In genomic region chr11:124717421-124717785, GRCh38 we compare ENCODE assay signal across 8 cellular contexts. TPM values are rescaled to one million over a fixed set of nuclear protein-coding genes. Genes with fewer than 3 reads are reported as not detected.
A peak's percentile ranks its signal among the peaks of the same experiment; 100 is the strongest.
DNase-seq lines count a peak whose midpoint lies in the region; ATAC-seq and TF ChIP-seq lines count a peak whose summit lies in the region.

No MANE protein-coding gene starts in this region.

- DNase-seq in activated CD4-positive, alpha-beta T cell treated with anti-CD3 and anti-CD28 coated beads, Interleukin-2, amount 10 ng/mL, durations not matched to agents 7 days and 5 days = no peak
- DNase-seq in activated CD4-positive, alpha-beta T cell treated with anti-CD3 and anti-CD28 coated beads, Interleukin-2, amount 50 U/mL, for 48 hours = no peak
- no peak for DNase-seq in suprapubic skin (ENCODE audit: low spot score in 2 of 2)
- no peak for DNase-seq in activated CD8-positive, alpha-beta memory T cell treated with anti-CD3 and anti-CD28 coated beads, Interleukin-2, amount 10 ng/mL, durations not matched to agents 7 days and 5 days

- H3K27ac ChIP-seq in iPS-20b (ENCODE audit: low read length) (no peak overlapping the region), suprapubic skin (no peak overlapping the region)

- peak overlapping the region; percentile 14 for H3K4me3 Mint-ChIP-seq in activated CD4-positive, alpha-beta T cell treated with anti-CD3 and anti-CD28 coated beads, Interleukin-2, amount 10 ng/mL, durations not matched to agents 7 days and 5 days
- H3K4me3 Mint-ChIP-seq in activated CD8-positive, alpha-beta memory T cell treated with anti-CD3 and anti-CD28 coated beads, Interleukin-2, amount 10 ng/mL, durations not matched to agents 7 days and 5 days = no peak overlapping the region

- TF ChIP-seq CTCF in WI38 (IDR thresholded peaks at IDR 0.05; ENCODE audit: low read depth, low read length) (no peak), suprapubic skin (IDR thresholded peaks at IDR 0.05) (no peak)

- ATAC-seq in activated CD8-positive, alpha-beta memory T cell treated with anti-CD3 and anti-CD28 coated beads, Interleukin-2, amount 10 ng/mL, durations not matched to agents 7 days and 5 days = no peak
- no peak for ATAC-seq in HG03469 (IDR thresholded peaks at IDR 0.05; ENCODE audit: unreplicated experiment)
- ATAC-seq in GM18867 (IDR thresholded peaks at IDR 0.05; ENCODE audit: unreplicated experiment) = no peak

- H3K36me3 Mint-ChIP-seq in activated CD4-positive, alpha-beta T cell treated with anti-CD3 and anti-CD28 coated beads, Interleukin-2, amount 10 ng/mL, durations not matched to agents 7 days and 5 days (ENCODE audit: low read depth) = no peaks in the 10 kb centered on the region
- H3K36me3 Mint-ChIP-seq in activated CD8-positive, alpha-beta memory T cell treated with anti-CD3 and anti-CD28 coated beads, Interleukin-2, amount 10 ng/mL, durations not matched to agents 7 days and 5 days = no peaks in the 10 kb centered on the region

- no peak for TF ChIP-seq EP300 in suprapubic skin (IDR thresholded peaks at IDR 0.05)

- POLR2A ChIA-PET in activated CD4-positive, alpha-beta T cell treated with anti-CD3 and anti-CD28 coated beads, Interleukin-2, amount 10 ng/mL, durations not matched to agents 7 days and 5 days (lab: Charles Lee) = no interaction called here

- peaks cover 69% of the 10 kb centered on the region for H3K27me3 Mint-ChIP-seq in activated CD4-positive, alpha-beta T cell treated with anti-CD3 and anti-CD28 coated beads, Interleukin-2, amount 10 ng/mL, durations not matched to agents 7 days and 5 days
- peaks cover 58% of the 10 kb centered on the region for H3K27me3 Mint-ChIP-seq in activated CD8-positive, alpha-beta memory T cell treated with anti-CD3 and anti-CD28 coated beads, Interleukin-2, amount 10 ng/mL, durations not matched to agents 7 days and 5 days

- peaks cover 12% of the 10 kb centered on the region for H3K4me1 Mint-ChIP-seq in activated CD4-positive, alpha-beta T cell treated with anti-CD3 and anti-CD28 coated beads, Interleukin-2, amount 10 ng/mL, durations not matched to agents 7 days and 5 days
- peaks cover 11% of the 10 kb centered on the region for H3K4me1 Mint-ChIP-seq in activated CD8-positive, alpha-beta memory T cell treated with anti-CD3 and anti-CD28 coated beads, Interleukin-2, amount 10 ng/mL, durations not matched to agents 7 days and 5 days

- H3K27me3 ChIP-seq in iPS-20b (ENCODE audit: insufficient read depth, low read length) = peaks cover 90% of the 10 kb centered on the region
- H3K27me3 ChIP-seq in suprapubic skin = peaks cover 58% of the 10 kb centered on the region

- peaks cover 5% of the 10 kb centered on the region for H3K4me1 ChIP-seq in iPS-20b (ENCODE audit: insufficient read depth, low read length)
- peaks cover 19% of the 10 kb centered on the region for H3K4me1 ChIP-seq in suprapubic skin

- 35% methylated on average over 7 of the region's 7 CpGs for WGBS in suprapubic skin

- no peaks in the 10 kb centered on the region for H3K9me3 Mint-ChIP-seq in activated CD4-positive, alpha-beta T cell treated with anti-CD3 and anti-CD28 coated beads, Interleukin-2, amount 10 ng/mL, durations not matched to agents 7 days and 5 days
- no peaks in the 10 kb centered on the region for H3K9me3 Mint-ChIP-seq in activated CD8-positive, alpha-beta memory T cell treated with anti-CD3 and anti-CD28 coated beads, Interleukin-2, amount 10 ng/mL, durations not matched to agents 7 days and 5 days (ENCODE audit: low read depth)

- no peak overlapping the region for H3K9ac ChIP-seq in iPS-20b (ENCODE audit: low read depth, low read length)

- TF ChIP-seq POLR2A in suprapubic skin (IDR thresholded peaks at IDR 0.05) = no peak

- CTCF ChIA-PET in activated CD4-positive, alpha-beta T cell treated with anti-CD3 and anti-CD28 coated beads, Interleukin-2, amount 10 ng/mL, durations not matched to agents 7 days and 5 days (lab: Charles Lee) = interaction anchor here (0.7 to 1.0 kb wide), 2 partner anchors 29 to 45 kb away, joined by 4 read pairs; partner anchors contain the start of gene ESAM
- CTCF ChIA-PET in activated CD8-positive, alpha-beta memory T cell treated with anti-CD3 and anti-CD28 coated beads, Interleukin-2, amount 10 ng/mL, durations not matched to agents 7 days and 5 days (lab: Charles Lee) = interaction anchor here (0.8 to 1.4 kb wide), 2 partner anchors 22 to 29 kb away, joined by 3 to 4 read pairs; partner anchors contain the start of gene NRGN

- no peak overlapping the region for H3K27ac Mint-ChIP-seq in activated CD4-positive, alpha-beta T cell treated with anti-CD3 and anti-CD28 coated beads, Interleukin-2, amount 10 ng/mL, durations not matched to agents 7 days and 5 days
- no peak overlapping the region for H3K27ac Mint-ChIP-seq in activated CD8-positive, alpha-beta memory T cell treated with anti-CD3 and anti-CD28 coated beads, Interleukin-2, amount 10 ng/mL, durations not matched to agents 7 days and 5 days

- H3K9me3 ChIP-seq in iPS-20b (ENCODE audit: insufficient read depth, low read depth, low read length) (no peaks in the 10 kb centered on the region), suprapubic skin (no peaks in the 10 kb centered on the region)

- no peaks in the 10 kb centered on the region for H3K36me3 ChIP-seq in iPS-20b (ENCODE audit: insufficient read depth, low read depth, low read length)
- H3K36me3 ChIP-seq in suprapubic skin = no peaks in the 10 kb centered on the region

- H3K4me3 ChIP-seq in WI38 (ENCODE audit: low read depth, low read length) (peak overlapping the region; percentile 53), iPS-20b (ENCODE audit: low read length) (peak overlapping the region; percentile 61), suprapubic skin (peak overlapping the region; percentile 47)

RNA-seq across cellular contexts. Expression of gene NRGN, which starts 22.3 kb away (rescaled TPM):
- total RNA-seq in activated CD4-positive, alpha-beta T cell treated with anti-CD3 and anti-CD28 coated beads, Interleukin-2, amount 10 ng/mL, durations not matched to agents 7 days and 5 days = 10 to 100 TPM in 1 of 2 experiments, 1 to 10 TPM in 1; 8.9 to 11.6 TPM
- total RNA-seq in suprapubic skin = 1 to 10 TPM in 1 of 4 donors, under 1 TPM in 1, not detected in 2; 0.65 to 1.3 TPM
- 1 to 10 TPM; 6.6 TPM for total RNA-seq in activated CD8-positive, alpha-beta memory T cell treated with anti-CD3 and anti-CD28 coated beads, Interleukin-2, amount 10 ng/mL, durations not matched to agents 7 days and 5 days

RNA-seq across cellular contexts. Expression of gene VSIG2, which starts 34.7 kb away (rescaled TPM):
- under 1 TPM in 1 of 2 experiments, not detected in 1; 0.22 TPM for total RNA-seq in activated CD4-positive, alpha-beta T cell treated with anti-CD3 and anti-CD28 coated beads, Interleukin-2, amount 10 ng/mL, durations not matched to agents 7 days and 5 days
- 1 to 10 TPM in 3 of 4 donors, under 1 TPM in 1; 0.60 to 3.3 (median 1.7) TPM for total RNA-seq in suprapubic skin
- total RNA-seq in activated CD8-positive, alpha-beta memory T cell treated with anti-CD3 and anti-CD28 coated beads, Interleukin-2, amount 10 ng/mL, durations not matched to agents 7 days and 5 days = not detected

RNA-seq across cellular contexts. Expression of gene SPA17, which starts 43.7 kb away (rescaled TPM):
- total RNA-seq in activated CD4-positive, alpha-beta T cell treated with anti-CD3 and anti-CD28 coated beads, Interleukin-2, amount 10 ng/mL, durations not matched to agents 7 days and 5 days = 1 to 10 TPM; 1.1 to 1.8 TPM
- 1 to 10 TPM; 1.1 to 8.1 (median 2.4) TPM for total RNA-seq in suprapubic skin
- 1 to 10 TPM; 2.4 to 2.9 TPM for total RNA-seq in activated CD8-positive, alpha-beta memory T cell treated with anti-CD3 and anti-CD28 coated beads, Interleukin-2, amount 10 ng/mL, durations not matched to agents 7 days and 5 days

RNA-seq across cellular contexts. Expression of gene SIAE, which starts 43.9 kb away (rescaled TPM):
- total RNA-seq in activated CD4-positive, alpha-beta T cell treated with anti-CD3 and anti-CD28 coated beads, Interleukin-2, amount 10 ng/mL, durations not matched to agents 7 days and 5 days = 1 to 10 TPM; 6.5 to 7.5 TPM
- 1 to 10 TPM; 6.6 to 8.9 (median 7.7) TPM for total RNA-seq in suprapubic skin
- 1 to 10 TPM; 3.8 to 4.1 TPM for total RNA-seq in activated CD8-positive, alpha-beta memory T cell treated with anti-CD3 and anti-CD28 coated beads, Interleukin-2, amount 10 ng/mL, durations not matched to agents 7 days and 5 days

RNA-seq across cellular contexts. Expression of gene ESAM, which starts 44.7 kb away (rescaled TPM):
- under 1 TPM; 0.19 to 0.45 TPM for total RNA-seq in activated CD4-positive, alpha-beta T cell treated with anti-CD3 and anti-CD28 coated beads, Interleukin-2, amount 10 ng/mL, durations not matched to agents 7 days and 5 days
- total RNA-seq in suprapubic skin = 10 to 100 TPM; 11.0 to 26.5 (median 15.6) TPM
- total RNA-seq in activated CD8-positive, alpha-beta memory T cell treated with anti-CD3 and anti-CD28 coated beads, Interleukin-2, amount 10 ng/mL, durations not matched to agents 7 days and 5 days = under 1 TPM; 0.16 to 0.76 TPM
